ENCODE assay signal across 29 cellular contexts in genomic region chr1:18293291-18293690, GRCh38.
DNase-seq lines count a peak whose midpoint lies in the region; ATAC-seq and TF ChIP-seq lines count a peak whose summit lies in the region.
"Had no signal": no experiment of that assay in that cellular context is flagged by ENCODE, and none has a peak within 500 bp of the region (broad histone marks: within the 10 kb centered on the region; RNA-seq: fewer than 3 reads in every experiment).

No MANE protein-coding gene starts in this region.

- intact Hi-C loops in CD8-positive, alpha-beta T cell (cut with DNase I, micrococcal nuclease): no loop called here

- POLR2A ChIA-PET in CD8-positive, alpha-beta T cell (lab: Charles Lee): no interaction called here

- H3K27ac Mint-ChIP-seq in CD8-positive, alpha-beta T cell: no peak overlapping the region
- H3K27ac Mint-ChIP-seq: activated CD4-positive, alpha-beta T cell treated with anti-CD3 and anti-CD28 coated beads, Interleukin-2, amount 10 ng/mL, durations not matched to agents 7 days and 5 days; activated naive CD4-positive, alpha-beta T cell treated with anti-CD3 and anti-CD28 coated beads, Interleukin-2, amount 50 U/mL, for 72 hours; naive thymus-derived CD4-positive, alpha-beta T cell; stimulated activated naive CD8-positive, alpha-beta T cell treated with anti-CD3 and anti-CD28 coated beads, Interleukin-15, Interleukin-2, amounts not matched to agents 100 ng/mL and 50 ng/mL, for 24 hours had no signal

- H3K4me1 Mint-ChIP-seq in CD8-positive, alpha-beta T cell (ENCODE audit: low read depth): no peaks in the 10 kb centered on the region
- H3K4me1 Mint-ChIP-seq: activated CD4-positive, alpha-beta T cell treated with anti-CD3 and anti-CD28 coated beads, Interleukin-2, amount 10 ng/mL, durations not matched to agents 7 days and 5 days; CD4-positive, CD25-positive, alpha-beta regulatory T cell had no signal

- H3K36me3 ChIP-seq in Karpas-422 (ENCODE audit: insufficient read depth, low read length): no peaks in the 10 kb centered on the region
- no peaks in the 10 kb centered on the region for H3K36me3 ChIP-seq in Peyer's patch
- H3K36me3 ChIP-seq in CD8-positive, alpha-beta T cell (ENCODE audit: insufficient read depth, low read length): no peaks in the 10 kb centered on the region
- H3K36me3 ChIP-seq: gastroesophageal sphincter, lower lobe of right lung, WERI-Rb-1 had no signal

- no peak overlapping the region for H3K4me3 ChIP-seq in Karpas-422 (ENCODE audit: low read length)
- H3K4me3 ChIP-seq in Peyer's patch: no peak overlapping the region
- no peak overlapping the region for H3K4me3 ChIP-seq in CD8-positive, alpha-beta T cell (ENCODE audit: low read depth, low read length)
- H3K4me3 ChIP-seq: A549, gastroesophageal sphincter, hepatocyte, lower lobe of right lung, testis had no signal

- H2AFZ ChIP-seq in Karpas-422 (ENCODE audit: low read length): no peak overlapping the region
- H2AFZ ChIP-seq: hepatocyte had no signal

- no peaks in the 10 kb centered on the region for H3K36me3 Mint-ChIP-seq in CD8-positive, alpha-beta T cell
- H3K36me3 Mint-ChIP-seq: activated naive CD4-positive, alpha-beta T cell treated with anti-CD3 and anti-CD28 coated beads, Interleukin-2, amount 50 U/mL, for 72 hours; CD4-positive, CD25-positive, alpha-beta regulatory T cell had no signal

- no peaks in the 10 kb centered on the region for H3K9me2 ChIP-seq in Karpas-422 (replicated peaks; ENCODE audit: insufficient read depth, low read length)

- DNase-seq in NCI-H748 (lab: John Stamatoyannopoulos, UW; ENCODE audit: unreplicated experiment) (peak; percentile 43), NCI-H748 treated with DMSO at 0.1 percent for 48 hours (lab: John Stamatoyannopoulos, UW) (no peak), NCI-H1105 (lab: John Stamatoyannopoulos, UW) (peak; percentile 53), NCI-H2196 treated with DMSO at 0.1 percent for 48 hours (lab: John Stamatoyannopoulos, UW; ENCODE audit: unreplicated experiment) (peak; percentile 20), Karpas-422 (no peak), Peyer's patch (no peak), foreskin melanocyte (no peak)
- DNase-seq in CD8-positive, alpha-beta T cell: no peak
- DNase-seq: activated CD4-positive, alpha-beta T cell treated with anti-CD3 and anti-CD28 coated beads, Interleukin-2, amount 10 ng/mL, durations not matched to agents 7 days and 5 days; activated effector memory CD4-positive, alpha-beta T cell treated with Interleukin-2 at 50 U/mL for 16 hours; CD4-positive, CD25-positive, alpha-beta regulatory T cell; H7; lower lobe of right lung; midbrain; naive thymus-derived CD4-positive, alpha-beta T cell; NCI-H2029; NCI-H82; right cardiac atrium; stimulated activated CD8-positive, alpha-beta memory T cell treated with anti-CD3 and anti-CD28 coated beads, Interleukin-4, amount 100 ng/mL, for 48 hours; T1000; testis; WERI-Rb-1 had no signal

- no peak for TF ChIP-seq CTCF in Peyer's patch (IDR thresholded peaks at IDR 0.05)
- no peak for TF ChIP-seq CTCF in CD8-positive, alpha-beta T cell (IDR thresholded peaks at IDR 0.05)

- no peak for TF ChIP-seq POLR2A in Peyer's patch (IDR thresholded peaks at IDR 0.05)

- H3K4me2 ChIP-seq in Karpas-422 (ENCODE audit: low read depth, low read length, poor library complexity, severe bottlenecking): no peak overlapping the region
- H3K4me2 ChIP-seq: A549, hepatocyte had no signal

- H3K9me3 ChIP-seq in Karpas-422 (ENCODE audit: low read length) (no peaks in the 10 kb centered on the region), Peyer's patch (no peaks in the 10 kb centered on the region)
- no peaks in the 10 kb centered on the region for H3K9me3 ChIP-seq in CD8-positive, alpha-beta T cell (ENCODE audit: low read length)
- H3K9me3 ChIP-seq: A549, gastroesophageal sphincter, lower lobe of right lung, testis had no signal

- H3K9me3 Mint-ChIP-seq in CD8-positive, alpha-beta T cell: no peaks in the 10 kb centered on the region
- H3K9me3 Mint-ChIP-seq: activated CD4-positive, alpha-beta T cell treated with anti-CD3 and anti-CD28 coated beads, Interleukin-2, amount 10 ng/mL, durations not matched to agents 7 days and 5 days; activated naive CD4-positive, alpha-beta T cell treated with anti-CD3 and anti-CD28 coated beads, Interleukin-2, amount 50 U/mL, for 72 hours; CD4-positive, CD25-positive, alpha-beta regulatory T cell; stimulated activated naive CD8-positive, alpha-beta T cell treated with anti-CD3 and anti-CD28 coated beads, Interleukin-15, Interleukin-2, amounts not matched to agents 100 ng/mL and 50 ng/mL, for 24 hours had no signal

- H3K9ac ChIP-seq in Karpas-422 (ENCODE audit: low read length): no peak overlapping the region

- no peak overlapping the region for H3K4me3 Mint-ChIP-seq in CD8-positive, alpha-beta T cell
- H3K4me3 Mint-ChIP-seq: activated CD4-positive, alpha-beta T cell treated with anti-CD3 and anti-CD28 coated beads, Interleukin-2, amount 10 ng/mL, durations not matched to agents 7 days and 5 days; CD4-positive, CD25-positive, alpha-beta regulatory T cell; naive thymus-derived CD4-positive, alpha-beta T cell; stimulated activated naive CD8-positive, alpha-beta T cell treated with anti-CD3 and anti-CD28 coated beads, Interleukin-15, Interleukin-2, amounts not matched to agents 100 ng/mL and 50 ng/mL, for 24 hours had no signal

- no peaks in the 10 kb centered on the region for H4K20me1 ChIP-seq in Karpas-422 (ENCODE audit: insufficient read depth, low read depth, low read length)

- H3K27me3 Mint-ChIP-seq in CD8-positive, alpha-beta T cell (ENCODE audit: low read depth): peaks cover 26% of the 10 kb centered on the region

- H3K27me3 ChIP-seq in Karpas-422 (ENCODE audit: low read length) (peaks cover 5% of the 10 kb centered on the region; the same call in 1 of the 2 replicates), Peyer's patch (no peaks in the 10 kb centered on the region)
- H3K27me3 ChIP-seq in CD8-positive, alpha-beta T cell (ENCODE audit: insufficient read depth, low read length): no peaks in the 10 kb centered on the region
- H3K27me3 ChIP-seq: testis had no signal

- ATAC-seq in CD8-positive, alpha-beta T cell: no peak
- ATAC-seq: A549; activated naive CD4-positive, alpha-beta T cell treated with anti-CD3 and anti-CD28 coated beads, Interleukin-2, amount 50 U/mL, for 72 hours; gastroesophageal sphincter; HepG2; lower lobe of right lung; naive thymus-derived CD4-positive, alpha-beta T cell; right cardiac atrium had no signal

- H3K4me1 ChIP-seq in Karpas-422 (ENCODE audit: low read length) (peaks cover 17% of the 10 kb centered on the region), Peyer's patch (no peaks in the 10 kb centered on the region)
- no peaks in the 10 kb centered on the region for H3K4me1 ChIP-seq in CD8-positive, alpha-beta T cell (ENCODE audit: insufficient read depth, low read length)
- H3K4me1 ChIP-seq: A549, gastroesophageal sphincter, lower lobe of right lung, testis had no signal

- H3K27ac ChIP-seq in Karpas-422 (ENCODE audit: low read length) (no peak overlapping the region), Peyer's patch (no peak overlapping the region)
- no peak overlapping the region for H3K27ac ChIP-seq in CD8-positive, alpha-beta T cell (ENCODE audit: low read depth, low read length)
- H3K27ac ChIP-seq: A549, gastroesophageal sphincter, hepatocyte, lower lobe of right lung, RWPE1, testis, WERI-Rb-1 had no signal

- CTCF ChIA-PET in CD8-positive, alpha-beta T cell (lab: Charles Lee): no interaction called here

- H3K79me2 ChIP-seq in Karpas-422 (ENCODE audit: low read length): no peaks in the 10 kb centered on the region
- H3K79me2 ChIP-seq: hepatocyte had no signal

Comparison
In these comparisons a context has a peak if more than half of its experiments do, and no peak if none do; other contexts are left out.
1. DNase-seq: peak in NCI-H748 (single experiment), NCI-H1105 (single experiment) and NCI-H2196 treated with DMSO at 0.1 percent for 48 hours (single experiment); none in NCI-H748 treated with DMSO at 0.1 percent for 48 hours (single experiment), Karpas-422 (single experiment), Peyer's patch (0 of 3), CD8-positive, alpha-beta T cell (0 of 7) and foreskin melanocyte (single experiment).